Comparison of ENCODE assay signal across 16 cellular contexts in genomic region chr14:84797326-84797725, GRCh38.
DNase-seq lines count a peak whose midpoint lies in the region; ATAC-seq and TF ChIP-seq lines count a peak whose summit lies in the region.
"Had no signal": no experiment of that assay in that cellular context is flagged by ENCODE, and none has a peak within 500 bp of the region (broad histone marks: within the 10 kb centered on the region; RNA-seq: fewer than 3 reads in every experiment).

No MANE protein-coding gene starts in this region.

- no peak for TF ChIP-seq CTCF in PC-3 (conservative IDR thresholded peaks at IDR 0.05; ENCODE audit: low read depth, low read length)
- no peak for TF ChIP-seq CTCF in thyroid gland (IDR thresholded peaks at IDR 0.05)

- no peak overlapping the region for H2AFZ ChIP-seq in PC-3 (ENCODE audit: low read length)
- H2AFZ ChIP-seq: GM23338 had no signal

- POLR2A ChIA-PET in PC-3 (lab: Charles Lee; ENCODE audit: unreplicated experiment), result no interaction called here

- TF ChIP-seq POLR2A in thyroid gland (IDR thresholded peaks at IDR 0.05), result no peak

- no peaks in the 10 kb centered on the region for H3F3A ChIP-seq in PC-3 (ENCODE audit: low read length, unreplicated experiment)

- H3K9me2 ChIP-seq in PC-3 (replicated peaks; ENCODE audit: low read length), result no peaks in the 10 kb centered on the region

- H3K4me1 ChIP-seq in PC-3 (ENCODE audit: insufficient read depth, low read length), result no peaks in the 10 kb centered on the region
- H3K4me1 ChIP-seq in thyroid gland, result no peaks in the 10 kb centered on the region
- H3K4me1 ChIP-seq: Caco-2 had no signal

- no peak overlapping the region for H3K4me2 ChIP-seq in PC-3 (ENCODE audit: low read length)
- H3K4me2 ChIP-seq: GM23338 had no signal

- no peak for ATAC-seq in PC-3
- ATAC-seq in GM19351 (IDR thresholded peaks at IDR 0.05; ENCODE audit: unreplicated experiment), result no peak
- ATAC-seq: GM23338, HepG2 had no signal

- intact Hi-C loops in PC-3 (cut with micrococcal nuclease), result no loop called here
- intact Hi-C loops in thyroid gland (cut with DNase I), result no loop called here

- 93 to 95% methylated on average over 3 of the region's 3 CpGs for WGBS in thyroid gland, 2 donors

- H3K4me3 ChIP-seq in PC-3 (ENCODE audit: low read length) (no peak overlapping the region), thyroid gland (replicated peaks in 1 of 3) (no peak overlapping the region), MG63 (no peak overlapping the region)
- H3K4me3 ChIP-seq: GM23338 had no signal

- no peaks in the 10 kb centered on the region for H3K79me2 ChIP-seq in PC-3 (ENCODE audit: low read length)

- H3K27ac ChIP-seq in PC-3 (ENCODE audit: low read length) (no peak overlapping the region), thyroid gland (no peak overlapping the region)
- H3K27ac ChIP-seq: C4-2B had no signal

- BruUV-seq in PC-3 (replicated peaks; lab: Mats Ljungman, UMichigan), result no TSS peak

- CTCF ChIA-PET in PC-3 (lab: Charles Lee), result no interaction called here

- DNase-seq in PC-3 (peak; percentile 1), astrocyte of the hippocampus (ENCODE audit: low read depth, low spot score) (peak; percentile 42), kidney tubule cell (ENCODE audit: low spot score) (peak; percentile 8), AG20443 (ENCODE audit: low spot score) (no peak), thyroid gland (no peak), MG63 (no peak)
- DNase-seq: ACHN; AML-193; Caco-2; CD4-positive, alpha-beta T cell; HCEC 1CT; HFFc6 had no signal

- H3K9me3 ChIP-seq in PC-3 (ENCODE audit: low read length) (0 out of 2 replicates have a peak, but pooled peaks cover 3% of the 10 kb centered on the region), thyroid gland (no peaks in the 10 kb centered on the region), MG63 (no peaks in the 10 kb centered on the region)
- H3K9me3 ChIP-seq: Caco-2 had no signal

- no peaks in the 10 kb centered on the region for H4K20me1 ChIP-seq in PC-3 (ENCODE audit: low read length)

- H3K36me3 ChIP-seq in PC-3 (ENCODE audit: low read depth, low read length) (no peaks in the 10 kb centered on the region), thyroid gland (no peaks in the 10 kb centered on the region), MG63 (no peaks in the 10 kb centered on the region)

- H3K27me3 ChIP-seq in PC-3 (ENCODE audit: low read length) (no peaks in the 10 kb centered on the region), thyroid gland (no peaks in the 10 kb centered on the region), MG63 (no peaks in the 10 kb centered on the region)

- H3K9ac ChIP-seq in PC-3 (ENCODE audit: low read length), result no peak overlapping the region

Comparison
In these comparisons a context has a peak if more than half of its experiments do, and no peak if none do; other contexts are left out.
1. DNase-seq: peak in PC-3 (single experiment), astrocyte of the hippocampus (single experiment) and kidney tubule cell (single experiment); none in AG20443 (single experiment), thyroid gland (0 of 2) and MG63 (single experiment).